In genomic region chr5:179258001-179258921, GRCh38 we compare ENCODE assay signal across 1 cellular context.
TF ChIP-seq lines count a peak whose summit lies in the region.

No MANE protein-coding gene starts in this region.

TF ChIP-seq in GM23338, 12 proteins besides CTCF, POLR2A, EP300 and RAD21:
- TF ChIP-seq ZNF462 (CRISPR knock-in tag; IDR thresholded peaks at IDR 0.05) (no peak), POLR2AphosphoS5 (IDR thresholded peaks at IDR 0.05; ENCODE audit: low read depth) (no peak), EZH2 (IDR thresholded peaks at IDR 0.05; ENCODE audit: low read depth, unreplicated experiment) (no peak)
